In the genomic region with DNA sequence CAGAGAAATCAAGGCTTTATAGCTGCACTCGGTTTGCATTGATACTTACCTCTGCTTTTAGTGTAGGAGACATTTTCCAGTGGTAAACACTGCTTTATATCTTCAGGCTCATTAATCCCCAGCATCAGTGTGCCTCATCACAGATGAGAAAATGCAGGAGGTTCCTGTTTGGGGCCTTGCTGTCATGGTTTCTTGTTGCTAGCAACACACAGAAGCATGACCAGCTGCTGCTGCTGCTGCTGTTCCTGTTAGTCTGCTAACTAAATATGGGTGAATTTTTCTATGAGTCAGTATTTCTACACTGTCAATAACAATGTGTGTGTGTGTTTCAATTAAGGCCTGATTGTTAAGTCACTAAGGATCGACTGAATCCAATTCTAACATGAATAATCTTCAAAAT, we compare ENCODE assay signal across 8 cellular contexts.
A peak's percentile ranks its signal among the peaks of the same experiment; 100 is the strongest.
DNase-seq lines count a peak whose midpoint lies in the region; ATAC-seq and TF ChIP-seq lines count a peak whose summit lies in the region.

No MANE protein-coding gene starts in this region.

- ATAC-seq in activated T-cell treated with anti-CD3 and anti-CD28 coated beads, Interleukin-2, amount 50 U/mL, for 4 hours = peak; percentile 63 to 73
- peak; percentile 80 for ATAC-seq in HG02610 (IDR thresholded peaks at IDR 0.05; ENCODE audit: unreplicated experiment)
- ATAC-seq in upper lobe of left lung (ENCODE audit: low FRiP score in 2 of 2) = peak; percentile 26 to 94

- H3K4me1 ChIP-seq in upper lobe of left lung = peaks cover 0 to 3% (median 2%) of the 10 kb centered on the region in 4 donors

- no peaks in the 10 kb centered on the region for H3K9me3 ChIP-seq in upper lobe of left lung

- H3K27me3 ChIP-seq in kidney epithelial cell (ENCODE audit: control insufficient read depth, insufficient read depth, low read length) = no peaks in the 10 kb centered on the region
- no peaks in the 10 kb centered on the region for H3K27me3 ChIP-seq in upper lobe of left lung

- H3K36me3 Mint-ChIP-seq in activated T-cell treated with anti-CD3 and anti-CD28 coated beads, Interleukin-2, amount 50 U/mL, for 4 hours (ENCODE audit: insufficient read depth) = no peaks in the 10 kb centered on the region

- no peak overlapping the region for H3K4me3 ChIP-seq in astrocyte of the spinal cord (ENCODE audit: low read depth, low read length)
- H3K4me3 ChIP-seq in kidney epithelial cell (ENCODE audit: low read depth, low read length) = no peak overlapping the region
- no peak overlapping the region for H3K4me3 ChIP-seq in upper lobe of left lung

- H3K27ac ChIP-seq in upper lobe of left lung = no peak overlapping the region

- H3K27me3 Mint-ChIP-seq in activated T-cell treated with anti-CD3 and anti-CD28 coated beads, Interleukin-2, amount 50 U/mL, for 4 hours (ENCODE audit: low read depth) = peaks cover 2% of the 10 kb centered on the region

- TF ChIP-seq POLR2A in upper lobe of left lung (IDR thresholded peaks at IDR 0.05) = no peak

- H3K36me3 ChIP-seq in kidney epithelial cell (ENCODE audit: control insufficient read depth, insufficient read depth, low read length) (no peaks in the 10 kb centered on the region), upper lobe of left lung (no peaks in the 10 kb centered on the region)

- peaks cover 2% of the 10 kb centered on the region for H3K4me1 Mint-ChIP-seq in activated T-cell treated with anti-CD3 and anti-CD28 coated beads, Interleukin-2, amount 50 U/mL, for 4 hours (ENCODE audit: low read depth)

- 58 to 63% methylated on average over 2 of the region's 2 CpGs for WGBS in upper lobe of left lung, 2 donors

- no peak for TF ChIP-seq EP300 in upper lobe of left lung (IDR thresholded peaks at IDR 0.05)

- DNase-seq in activated T-cell treated with anti-CD3 and anti-CD28 coated beads, Interleukin-2, amount 50 U/mL, for 4 hours = no peak
- no peak for DNase-seq in activated T-cell treated with anti-CD3 and anti-CD28 coated beads, Interleukin-2, amount 50 U/mL, for 48 hours
- DNase-seq in NCI-H2171 treated with DMSO at 0.1 percent for 48 hours (lab: John Stamatoyannopoulos, UW) (peak; percentile 89), astrocyte of the spinal cord (ENCODE audit: low read depth, low spot score) (peak; percentile 96), kidney epithelial cell (ENCODE audit: low read depth) (peak; percentile 91), upper lobe of left lung (peak in 1 of 2 donors; percentile 49), GM13977 (ENCODE audit: low spot score) (no peak)

- H3K9me3 Mint-ChIP-seq in activated T-cell treated with anti-CD3 and anti-CD28 coated beads, Interleukin-2, amount 50 U/mL, for 4 hours = no peaks in the 10 kb centered on the region

- no peak overlapping the region for H3K4me3 Mint-ChIP-seq in activated T-cell treated with anti-CD3 and anti-CD28 coated beads, Interleukin-2, amount 50 U/mL, for 4 hours

- TF ChIP-seq CTCF in astrocyte of the spinal cord (IDR thresholded peaks at IDR 0.05; ENCODE audit: low read depth, low read length) = no peak
- no peak for TF ChIP-seq CTCF in kidney epithelial cell (IDR thresholded peaks at IDR 0.05; ENCODE audit: insufficient read depth, low read length, poor library complexity, severe bottlenecking)
- TF ChIP-seq CTCF in upper lobe of left lung (IDR thresholded peaks at IDR 0.05) = no peak
- no peak for TF ChIP-seq CTCF in GM13977 (IDR thresholded peaks at IDR 0.05; ENCODE audit: extremely low read depth, insufficient read depth, missing control alignments)

- in situ Hi-C loops in astrocyte of the spinal cord (cut with HindIII; ENCODE audit: low sequenced_read_pairs) = no loop called here
- in situ Hi-C loops in GM13977 (cut with MboI; ENCODE audit: low pct_unique_long_range_greater_than_20kb, low sequenced_read_pairs, unreplicated experiment) = no loop called here

Comparison
In these comparisons a context has a peak if more than half of its experiments do, and no peak if none do; other contexts are left out.
1. DNase-seq: peak in NCI-H2171 treated with DMSO at 0.1 percent for 48 hours (single experiment), astrocyte of the spinal cord (single experiment) and kidney epithelial cell (single experiment); none in activated T-cell treated with anti-CD3 and anti-CD28 coated beads, Interleukin-2, amount 50 U/mL, for 4 hours (single experiment), activated T-cell treated with anti-CD3 and anti-CD28 coated beads, Interleukin-2, amount 50 U/mL, for 48 hours (0 of 2) and GM13977 (single experiment).
2. Peak in every context shown above with its lines, with median percentiles within 50 percentile points of each other: ATAC-seq.